Comparison of ENCODE assay signal across 32 cellular contexts in genomic region chr1:6416906-6417305, GRCh38. TPM values are rescaled to one million over a fixed set of nuclear protein-coding genes. Genes with fewer than 3 reads are reported as not detected.
"Had no signal": no experiment of that assay in that cellular context is flagged by ENCODE, and none has a peak within 500 bp of the region (broad histone marks: within the 10 kb centered on the region; RNA-seq: fewer than 3 reads in every experiment).

No MANE protein-coding gene starts in this region.

- H3K27ac ChIP-seq: brain microvascular endothelial cell, gastrocnemius medialis, heart left ventricle had no signal

- H3K9me3 ChIP-seq: gastrocnemius medialis, heart left ventricle had no signal

- H3K27ac Mint-ChIP-seq: activated CD4-positive, alpha-beta T cell treated with anti-CD3 and anti-CD28 coated beads for 36 hours; activated CD4-positive, alpha-beta T cell treated with anti-CD3 and anti-CD28 coated beads, Interleukin-2, amount 10 ng/mL, durations not matched to agents 24 days and 14 days; activated CD8-positive, alpha-beta T cell treated with anti-CD3 and anti-CD28 coated beads for 36 hours; activated naive CD8-positive, alpha-beta T cell; activated T-helper 17 cell treated with anti-CD3 and anti-CD28 coated beads, Interleukin-2, amount 50 U/mL, for 72 hours; effector memory CD8-positive, alpha-beta T cell had no signal

- H3K36me3 ChIP-seq: brain microvascular endothelial cell, gastrocnemius medialis, heart left ventricle had no signal

- H3K9me3 Mint-ChIP-seq: activated CD4-positive, alpha-beta T cell treated with anti-CD3 and anti-CD28 coated beads, Interleukin-2, amount 10 ng/mL, durations not matched to agents 24 days and 14 days; activated CD8-positive, alpha-beta T cell treated with anti-CD3 and anti-CD28 coated beads for 36 hours; activated T-cell treated with anti-CD3 and anti-CD28 coated beads, Interleukin-2, amount 50 U/mL, for 4 hours; activated T-helper 17 cell treated with anti-CD3 and anti-CD28 coated beads, Interleukin-2, amount 50 U/mL, for 72 hours; effector memory CD8-positive, alpha-beta T cell had no signal

- FAIRE-seq: astrocyte, colon, endothelial cell of umbilical vein had no signal

- H3K4me3 Mint-ChIP-seq: activated CD4-positive, alpha-beta T cell treated with anti-CD3 and anti-CD28 coated beads for 36 hours; activated CD4-positive, alpha-beta T cell treated with anti-CD3 and anti-CD28 coated beads, Interleukin-2, amount 10 ng/mL, durations not matched to agents 24 days and 14 days; activated CD8-positive, alpha-beta T cell treated with anti-CD3 and anti-CD28 coated beads for 36 hours; activated naive CD8-positive, alpha-beta T cell; activated T-cell treated with anti-CD3 and anti-CD28 coated beads, Interleukin-2, amount 50 U/mL, for 4 hours; activated T-helper 17 cell treated with anti-CD3 and anti-CD28 coated beads, Interleukin-2, amount 50 U/mL, for 72 hours; effector memory CD8-positive, alpha-beta T cell had no signal

- ATAC-seq: activated CD4-positive, alpha-beta T cell treated with anti-CD3 and anti-CD28 coated beads for 36 hours; activated CD8-positive, alpha-beta T cell treated with anti-CD3 and anti-CD28 coated beads for 36 hours; activated T-cell treated with anti-CD3 and anti-CD28 coated beads, Interleukin-2, amount 50 U/mL, for 4 hours; activated T-helper 17 cell treated with anti-CD3 and anti-CD28 coated beads, Interleukin-2, amount 50 U/mL, for 72 hours; effector memory CD8-positive, alpha-beta T cell; esophagus mucosa; gastrocnemius medialis; heart left ventricle had no signal

- H3K4me3 ChIP-seq: gastrocnemius medialis, heart left ventricle had no signal

- DNase-seq: activated CD4-positive, alpha-beta T cell treated with anti-CD3 and anti-CD28 coated beads for 36 hours; activated CD4-positive, alpha-beta T cell treated with anti-CD3 and anti-CD28 coated beads, Interleukin-2, amount 10 ng/mL, durations not matched to agents 24 days and 14 days; activated CD4-positive, alpha-beta T cell treated with anti-CD3 and anti-CD28 coated beads, Interleukin-2, amount 50 U/mL, for 4 hours; activated CD4-positive, CD25-positive, alpha-beta regulatory T cell; activated CD4-positive, CD25-positive, alpha-beta regulatory T cell treated with anti-CD3 and anti-CD28 coated beads, Interleukin-2, amount 50 U/mL, for 72 hours; activated CD8-positive, alpha-beta memory T cell treated with anti-CD3 and anti-CD28 coated beads for 24 hours; activated CD8-positive, alpha-beta T cell treated with anti-CD3 and anti-CD28 coated beads for 36 hours; activated effector memory CD4-positive, alpha-beta T cell treated with Interleukin-2 at 50 U/mL for 16 hours; activated gamma-delta T cell treated with Interleukin-2 at 50 U/mL for 16 hours; activated naive CD4-positive, alpha-beta T cell treated with anti-CD3 and anti-CD28 coated beads, Interleukin-2, amount 50 U/mL, for 16 hours; activated naive CD4-positive, alpha-beta T cell treated with Interleukin-2 at 50 U/mL for 16 hours; activated T-cell treated with anti-CD3 and anti-CD28 coated beads, Interleukin-2, amount 50 U/mL, for 4 hours; amniotic stem cell; anterior cingulate cortex; brain microvascular endothelial cell; caudate nucleus; cortex of kidney; dermis blood vessel endothelial cell; effector CD4-positive, alpha-beta T cell; effector memory CD8-positive, alpha-beta T cell; foreskin fibroblast; gastrocnemius medialis; glutamatergic neuron; heart left ventricle; T-helper 2 cell had no signal

- H3K36me3 Mint-ChIP-seq: activated naive CD8-positive, alpha-beta T cell had no signal

RNA-seq across cellular contexts. Expression of gene HES2, which starts 2.8 kb away (rescaled TPM):
- total RNA-seq: activated T-cell treated with anti-CD3 and anti-CD28 coated beads, Interleukin-2, amount 50 U/mL, for 4 hours had no signal

RNA-seq across cellular contexts. Expression of gene ESPN, which starts 7.7 kb away (rescaled TPM):
- total RNA-seq: epithelial cell of proximal tubule had no signal
